ENCODE assay signal across 1 cellular context in genomic region chr17:52027620-52028019, GRCh38.
A peak's percentile ranks its signal among the peaks of the same experiment; 100 is the strongest.
TF ChIP-seq lines count a peak whose summit lies in the region.

No MANE protein-coding gene starts in this region.

TF ChIP-seq in SK-N-SH, 30 proteins besides CTCF, POLR2A, EP300 and RAD21 (continued from another document):
- TF ChIP-seq ZBTB33 (IDR thresholded peaks at IDR 0.05; ENCODE audit: borderline replicate concordance, low read depth) (no peak), REST (IDR thresholded peaks at IDR 0.05; ENCODE audit: low read depth, low read length) (no peak), MEF2A (IDR thresholded peaks at IDR 0.05; ENCODE audit: borderline replicate concordance, low read depth) (no peak), POLR2AphosphoS5 (IDR thresholded peaks at IDR 0.05; ENCODE audit: low read depth, low read length) (no peak), JUND (IDR thresholded peaks at IDR 0.05) (peak; percentile 58; the same call in 1 of the 2 replicates), ELF1 (IDR thresholded peaks at IDR 0.05) (no peak), YY1 (IDR thresholded peaks at IDR 0.05; ENCODE audit: low read depth) (no peak), FOXJ3 (CRISPR knock-in tag; IDR thresholded peaks at IDR 0.05) (no peak)
